Comparison of ENCODE assay signal across 23 cellular contexts in genomic region chr10:118738422-118738821, GRCh38. TPM values are rescaled to one million over a fixed set of nuclear protein-coding genes. Genes with fewer than 3 reads are reported as not detected.
DNase-seq lines count a peak whose midpoint lies in the region; ATAC-seq, FAIRE-seq and TF ChIP-seq lines count a peak whose summit lies in the region.
"Had no signal": no experiment of that assay in that cellular context is flagged by ENCODE, and none has a peak within 500 bp of the region (broad histone marks: within the 10 kb centered on the region; RNA-seq: fewer than 3 reads in every experiment).

No MANE protein-coding gene starts in this region.

- H3K4me1 ChIP-seq in colonic mucosa (peaks cover 10% of the 10 kb centered on the region), neutrophil (ENCODE audit: control insufficient read depth in 1 of 2, insufficient read depth in 1 of 2, low read depth in 1 of 2, low read length in 1 of 2) (peaks cover 52 to 77% of the 10 kb centered on the region in 2 experiments), transverse colon (peaks cover 43 to 95% (median 74%) of the 10 kb centered on the region in 4 donors)

- no peaks in the 10 kb centered on the region for H3K27me3 Mint-ChIP-seq in CD14-positive monocyte (ENCODE audit: low read depth in 3 of 3)
- H3K27me3 Mint-ChIP-seq: CD4-positive, CD25-positive, alpha-beta regulatory T cell had no signal

- H3K27ac Mint-ChIP-seq in CD14-positive monocyte = peak overlapping the region in 5 of 7 donors; percentile 68 to 95 (median 87)

- no peak overlapping the region for H3K9ac ChIP-seq in colonic mucosa (ENCODE audit: low read depth in 2 of 2, low read length in 2 of 2)
- H3K9ac ChIP-seq: GM23248 had no signal

- intact Hi-C loops in CD14-positive monocyte (cut with micrococcal nuclease) (no loop called here), colonic mucosa (cut with DNase I) (no loop called here), transverse colon (cut with DNase I; ENCODE audit: low total_unique reads) (no loop called here)

- no peak for TF ChIP-seq CTCF in CD14-positive monocyte (IDR thresholded peaks at IDR 0.05)
- TF ChIP-seq CTCF in colonic mucosa (IDR thresholded peaks at IDR 0.05) = no peak
- TF ChIP-seq CTCF in neutrophil (IDR thresholded peaks at IDR 0.05) = no peak
- no peak for TF ChIP-seq CTCF in transverse colon (IDR thresholded peaks at IDR 0.05)

- TF ChIP-seq POLR2A in transverse colon (IDR thresholded peaks at IDR 0.05) (no peak), GM18505 (IDR thresholded peaks at IDR 0.05; ENCODE audit: borderline replicate concordance, extremely low read depth, insufficient read depth, insufficient read length) (no peak), GM12891 (IDR thresholded peaks at IDR 0.05; ENCODE audit: low read depth, low read length) (no peak)

- WGBS in transverse colon (ENCODE audit: low coverage in 1 of 2), 2 donors = 78 to 80% methylated on average over 2 of the region's 2 CpGs

- no peaks in the 10 kb centered on the region for H3K27me3 ChIP-seq in colonic mucosa
- no peaks in the 10 kb centered on the region for H3K27me3 ChIP-seq in neutrophil
- H3K27me3 ChIP-seq in transverse colon = no peaks in the 10 kb centered on the region
- H3K27me3 ChIP-seq: MG63 had no signal

- in situ Hi-C loops in transverse colon (cut with MboI; ENCODE audit: low pct_ligation_motif_present in 1 of 4, low pct_unique_long_range_greater_than_20kb in 1 of 4, low sequenced_read_pairs in 3 of 4) = no loop called here

- FAIRE-seq in GM12891 (lab: Jason Lieb, UNC) = no peak
- FAIRE-seq: HTR-8/SVneo had no signal

- no peak overlapping the region for H3K4me3 Mint-ChIP-seq in CD14-positive monocyte
- H3K4me3 Mint-ChIP-seq: CD4-positive, CD25-positive, alpha-beta regulatory T cell had no signal

- H3K4me3 ChIP-seq in colonic mucosa (no peak overlapping the region), neutrophil (ENCODE audit: low read depth in 1 of 2, low read length in 1 of 2) (no peak overlapping the region), transverse colon (no peak overlapping the region)
- H3K4me3 ChIP-seq: GM23248, K562, MG63 had no signal

- H3K27ac ChIP-seq in colonic mucosa (peak overlapping the region; percentile 67), neutrophil (peak overlapping the region; percentile 80), transverse colon (peak overlapping the region; percentile 52 to 82 (median 69))
- H3K27ac ChIP-seq: GM23248 had no signal

- H3K9me3 ChIP-seq in colonic mucosa (no peaks in the 10 kb centered on the region), neutrophil (no peaks in the 10 kb centered on the region), transverse colon (no peaks in the 10 kb centered on the region)
- H3K9me3 ChIP-seq: MG63 had no signal

- peaks cover 62% of the 10 kb centered on the region for H3K4me1 Mint-ChIP-seq in CD14-positive monocyte

- TF ChIP-seq EP300 in transverse colon (IDR thresholded peaks at IDR 0.05; ENCODE audit: low read depth) = no peak

- H3K36me3 ChIP-seq in colonic mucosa = no peaks in the 10 kb centered on the region
- no peaks in the 10 kb centered on the region for H3K36me3 ChIP-seq in neutrophil
- H3K36me3 ChIP-seq in transverse colon = no peaks in the 10 kb centered on the region
- H3K36me3 ChIP-seq: MG63 had no signal

- no peak for DNase-seq in CD14-positive monocyte (ENCODE audit: low spot score)
- DNase-seq in colonic mucosa = no peak
- DNase-seq in transverse colon = no peak
- no peak for DNase-seq in GM12891 (ENCODE audit: insufficient read length, low spot score)
- DNase-seq: CD4-positive, CD25-positive, alpha-beta regulatory T cell; DMS153; DND-41; GM23248; H7; MG63; NCI-H1105 treated with DMSO at 0.1 percent for 48 hours; NCI-H146; NCI-H1930; NCI-H2107; NCI-H446; NCI-H524 treated with DMSO at 0.1 percent for 48 hours; NCI-H774; PC-3 had no signal

- ATAC-seq in HG03457 (IDR thresholded peaks at IDR 0.05; ENCODE audit: unreplicated experiment) (no peak), GM18505 (IDR thresholded peaks at IDR 0.05; ENCODE audit: unreplicated experiment) (no peak)
- ATAC-seq: PC-3 had no signal

- H3K36me3 Mint-ChIP-seq in CD14-positive monocyte = no peaks in the 10 kb centered on the region
- H3K36me3 Mint-ChIP-seq: CD4-positive, CD25-positive, alpha-beta regulatory T cell had no signal

- H3K9me3 Mint-ChIP-seq in CD14-positive monocyte = peaks cover 0 to under 1% (median 0%) of the 10 kb centered on the region in 7 donors
- H3K9me3 Mint-ChIP-seq: CD4-positive, CD25-positive, alpha-beta regulatory T cell had no signal

TF ChIP-seq in GM12891, 5 proteins besides CTCF, POLR2A, EP300 and RAD21:
- TF ChIP-seq POLR2AphosphoS5 (IDR thresholded peaks at IDR 0.05; ENCODE audit: low read depth, low read length) (no peak), TAF1 (IDR thresholded peaks at IDR 0.05; ENCODE audit: low read depth, low read length) (no peak), PAX5 (IDR thresholded peaks at IDR 0.05; ENCODE audit: insufficient read depth, low read length, severe bottlenecking) (no peak)

RNA-seq across cellular contexts. Expression of gene CACUL1, which starts 16.3 kb away (rescaled TPM):
- polyA plus RNA-seq in CD14-positive monocyte = 10 to 100 TPM; 38.8 to 50.8 TPM
- 10 to 100 TPM; 37.9 to 49.3 TPM for total RNA-seq in colonic mucosa
- total RNA-seq in transverse colon = 10 to 100 TPM; 13.1 to 29.1 (median 23.2) TPM
- polyA plus RNA-seq in GM12891 (2012; ENCODE audit: low read depth, missing spikeins) = 6.8 TPM
